Comparison of ENCODE assay signal across 8 cellular contexts in the genomic region with DNA sequence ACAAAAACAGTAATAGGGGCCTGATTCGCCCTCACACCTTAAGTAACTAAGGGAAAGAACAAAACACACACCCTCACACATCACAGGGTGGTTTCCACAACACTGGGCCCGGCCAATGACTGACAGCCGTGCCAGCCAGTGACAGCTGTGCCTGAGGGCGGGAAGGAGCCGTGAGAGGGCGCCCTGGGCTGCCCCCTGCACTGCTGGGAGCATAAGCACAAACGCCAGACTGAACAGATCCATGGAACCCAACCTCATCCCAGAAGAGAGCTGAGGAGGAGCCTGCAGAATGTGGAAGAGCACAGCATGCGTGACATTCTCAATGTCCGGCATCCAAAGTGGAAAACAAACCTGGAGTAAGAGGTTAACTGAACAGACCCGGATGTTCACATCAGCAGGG. TPM values are rescaled to one million over a fixed set of nuclear protein-coding genes. Genes with fewer than 3 reads are reported as not detected.
DNase-seq lines count a peak whose midpoint lies in the region; ATAC-seq lines count a peak whose summit lies in the region.
"Had no signal": no experiment of that assay in that cellular context is flagged by ENCODE, and none has a peak within 500 bp of the region (broad histone marks: within the 10 kb centered on the region; RNA-seq: fewer than 3 reads in every experiment).

No MANE protein-coding gene starts in this region.

- H3K9me3 ChIP-seq in SJSA1 (replicated peaks): 0 out of 2 replicates have a peak, but pooled peaks cover 2% of the 10 kb centered on the region

- no peaks in the 10 kb centered on the region for H3K4me1 ChIP-seq in SJSA1 (replicated peaks)

- peak; percentile 67 for ATAC-seq in activated naive CD8-positive, alpha-beta T cell treated with anti-CD3 and anti-CD28 coated beads, Interleukin-2, amount 10 ng/mL, durations not matched to agents 7 days and 5 days (ENCODE audit: low read depth)
- ATAC-seq in GM18907 (IDR thresholded peaks at IDR 0.05; ENCODE audit: unreplicated experiment) (no peak), GM21367 (IDR thresholded peaks at IDR 0.05; ENCODE audit: unreplicated experiment) (no peak)

- no peak overlapping the region for H3K4me3 ChIP-seq in SJSA1

- DNase-seq in SJSA1 (ENCODE audit: low read depth in 1 of 2, low spot score in 2 of 2): peak; percentile 64 to 74
- no peak for DNase-seq in activated naive CD8-positive, alpha-beta T cell treated with anti-CD3 and anti-CD28 coated beads, Interleukin-2, amount 10 ng/mL, durations not matched to agents 7 days and 5 days
- DNase-seq in stimulated activated CD8-positive, alpha-beta memory T cell treated with anti-CD3 and anti-CD28 coated beads, Interleukin-15, amount 100 ng/mL, for 48 hours (ENCODE audit: low read depth in 2 of 2): peak; percentile 60 to 72
- DNase-seq in NCI-H510A (lab: John Stamatoyannopoulos, UW): no peak

- H3K27me3 Mint-ChIP-seq in activated naive CD8-positive, alpha-beta T cell treated with anti-CD3 and anti-CD28 coated beads, Interleukin-2, amount 10 ng/mL, durations not matched to agents 7 days and 5 days: no peaks in the 10 kb centered on the region

- no peak overlapping the region for H3K27ac ChIP-seq in SJSA1
- H3K27ac ChIP-seq in layer of hippocampus (ENCODE audit: low read depth, low read length): peak overlapping the region; percentile 30
- H3K27ac ChIP-seq: KMS-11 had no signal

- H3K4me1 Mint-ChIP-seq in activated naive CD8-positive, alpha-beta T cell treated with anti-CD3 and anti-CD28 coated beads, Interleukin-2, amount 10 ng/mL, durations not matched to agents 7 days and 5 days: peaks cover 8% of the 10 kb centered on the region

- no peak overlapping the region for H3K4me3 Mint-ChIP-seq in activated naive CD8-positive, alpha-beta T cell treated with anti-CD3 and anti-CD28 coated beads, Interleukin-2, amount 10 ng/mL, durations not matched to agents 7 days and 5 days

- peaks cover 67% of the 10 kb centered on the region for H3K36me3 Mint-ChIP-seq in activated naive CD8-positive, alpha-beta T cell treated with anti-CD3 and anti-CD28 coated beads, Interleukin-2, amount 10 ng/mL, durations not matched to agents 7 days and 5 days

- H3K27me3 ChIP-seq in SJSA1 (replicated peaks) (no peaks in the 10 kb centered on the region), layer of hippocampus (ENCODE audit: control insufficient read depth, insufficient read depth, low read length) (no peaks in the 10 kb centered on the region)

- peak overlapping the region; percentile 73 for H3K27ac Mint-ChIP-seq in activated naive CD8-positive, alpha-beta T cell treated with anti-CD3 and anti-CD28 coated beads, Interleukin-2, amount 10 ng/mL, durations not matched to agents 7 days and 5 days

- peaks cover 76% of the 10 kb centered on the region for H3K36me3 ChIP-seq in SJSA1

- POLR2A ChIA-PET in activated naive CD8-positive, alpha-beta T cell treated with anti-CD3 and anti-CD28 coated beads, Interleukin-2, amount 10 ng/mL, durations not matched to agents 7 days and 5 days (lab: Charles Lee): no interaction called here

- peaks cover 6% of the 10 kb centered on the region for H3K9me3 Mint-ChIP-seq in activated naive CD8-positive, alpha-beta T cell treated with anti-CD3 and anti-CD28 coated beads, Interleukin-2, amount 10 ng/mL, durations not matched to agents 7 days and 5 days

RNA-seq across cellular contexts. Expression of gene CSNK1D, which starts 16.0 kb away (rescaled TPM):
- total RNA-seq in SJSA1 (2014; rRNA removed; shearing (Covaris generic)): 26.0 and 33.7 TPM in 2 replicates
- 100 to 1,000 TPM; 135 to 140 TPM for total RNA-seq in activated naive CD8-positive, alpha-beta T cell treated with anti-CD3 and anti-CD28 coated beads, Interleukin-2, amount 10 ng/mL, durations not matched to agents 7 days and 5 days

RNA-seq across cellular contexts. Expression of gene SLC16A3, which starts 28.6 kb away (rescaled TPM):
- 149 and 249 TPM in 2 replicates for total RNA-seq in SJSA1 (2014; rRNA removed; shearing (Covaris generic))
- 100 to 1,000 TPM; 195 to 211 TPM for total RNA-seq in activated naive CD8-positive, alpha-beta T cell treated with anti-CD3 and anti-CD28 coated beads, Interleukin-2, amount 10 ng/mL, durations not matched to agents 7 days and 5 days

RNA-seq across cellular contexts. Expression of gene CCDC57, which starts 44.8 kb away (rescaled TPM):
- 8.2 and 9.4 TPM in 2 replicates for total RNA-seq in SJSA1 (2014; rRNA removed; shearing (Covaris generic))
- total RNA-seq in activated naive CD8-positive, alpha-beta T cell treated with anti-CD3 and anti-CD28 coated beads, Interleukin-2, amount 10 ng/mL, durations not matched to agents 7 days and 5 days: 10 to 100 TPM; 79.5 to 81.7 TPM

RNA-seq across cellular contexts. Expression of gene CD7, which starts 59.9 kb away (rescaled TPM):
- total RNA-seq in SJSA1 (2014; rRNA removed; shearing (Covaris generic)): not detected in 2 replicates
- 100 to 1,000 TPM; 286 to 320 TPM for total RNA-seq in activated naive CD8-positive, alpha-beta T cell treated with anti-CD3 and anti-CD28 coated beads, Interleukin-2, amount 10 ng/mL, durations not matched to agents 7 days and 5 days

Comparison
In these comparisons a context has a peak if more than half of its experiments do, and no peak if none do; other contexts are left out.
1. DNase-seq: peak in SJSA1 (2 of 2) and stimulated activated CD8-positive, alpha-beta memory T cell treated with anti-CD3 and anti-CD28 coated beads, Interleukin-15, amount 100 ng/mL, for 48 hours (2 of 2); none in activated naive CD8-positive, alpha-beta T cell treated with anti-CD3 and anti-CD28 coated beads, Interleukin-2, amount 10 ng/mL, durations not matched to agents 7 days and 5 days (single experiment) and NCI-H510A (single experiment).